8 cellular contexts compared by ENCODE assay signal in genomic region chr17:5124896-5125295, GRCh38. TPM values are rescaled to one million over a fixed set of nuclear protein-coding genes. Genes with fewer than 3 reads are reported as not detected.
DNase-seq lines count a peak whose midpoint lies in the region; ATAC-seq and TF ChIP-seq lines count a peak whose summit lies in the region.
"Not testable (repeated sequence)": the region's sequence is repeated elsewhere in the genome, so short reads cannot be mapped to it uniquely, and the experiment has no call there.
"Had no signal": no experiment of that assay in that cellular context is flagged by ENCODE, and none has a peak within 500 bp of the region (broad histone marks: within the 10 kb centered on the region; RNA-seq: fewer than 3 reads in every experiment).

No MANE protein-coding gene starts in this region.

- DNase-seq in EH (ENCODE audit: low read depth) (peak; percentile 26), NCI-H69 (lab: John Stamatoyannopoulos, UW) (peak; percentile 31), colonic mucosa (peak; percentile 9), lower leg skin (ENCODE audit: low spot score in 2 of 2) (peak; percentile 3 to 49), type B pancreatic cell (ENCODE audit: extremely low spot score, unreplicated experiment) (peak; percentile 18)
- DNase-seq in activated CD4-positive, alpha-beta T cell treated with anti-CD3 and anti-CD28 coated beads for 36 hours: peak; percentile 1
- not testable (repeated sequence) for DNase-seq in neural crest cell (ENCODE audit: low read depth, low spot score)

- not testable (repeated sequence) for H3K4me1 ChIP-seq in colonic mucosa

- not testable (repeated sequence) for TF ChIP-seq CTCF in colonic mucosa (IDR thresholded peaks at IDR 0.05); lower leg skin (IDR thresholded peaks at IDR 0.05); neural crest cell (conservative IDR thresholded peaks at IDR 0.05); type B pancreatic cell (conservative IDR thresholded peaks at IDR 0.05)

- CTCF ChIA-PET in activated CD4-positive, alpha-beta T cell treated with anti-CD3 and anti-CD28 coated beads for 36 hours (lab: Charles Lee): not testable (repeated sequence)

- not testable (repeated sequence) for H3K4me1 Mint-ChIP-seq in activated CD4-positive, alpha-beta T cell treated with anti-CD3 and anti-CD28 coated beads for 36 hours; neural crest cell; type B pancreatic cell (ENCODE audit: unreplicated experiment)

- H3K27ac ChIP-seq in colonic mucosa: not testable (repeated sequence)

- WGBS in lower leg skin, 2 donors: 72 to 73% methylated on average over 7 of the region's 7 CpGs

- H3K4me3 Mint-ChIP-seq in activated CD4-positive, alpha-beta T cell treated with anti-CD3 and anti-CD28 coated beads for 36 hours; type B pancreatic cell: not testable (repeated sequence)
- H3K4me3 Mint-ChIP-seq in neural crest cell: peak overlapping the region; percentile 24

- not testable (repeated sequence) for H3K9me3 ChIP-seq in colonic mucosa

- H3K9me3 Mint-ChIP-seq in activated CD4-positive, alpha-beta T cell treated with anti-CD3 and anti-CD28 coated beads for 36 hours (ENCODE audit: low read depth); neural crest cell; type B pancreatic cell: not testable (repeated sequence)

- not testable (repeated sequence) for ATAC-seq in activated CD4-positive, alpha-beta T cell treated with anti-CD3 and anti-CD28 coated beads for 36 hours

- not testable (repeated sequence) for H3K36me3 Mint-ChIP-seq in activated CD4-positive, alpha-beta T cell treated with anti-CD3 and anti-CD28 coated beads for 36 hours (ENCODE audit: low read depth); neural crest cell (ENCODE audit: low read depth); type B pancreatic cell

- peaks cover 34% of the 10 kb centered on the region for H3K27me3 Mint-ChIP-seq in activated CD4-positive, alpha-beta T cell treated with anti-CD3 and anti-CD28 coated beads for 36 hours
- H3K27me3 Mint-ChIP-seq in neural crest cell (ENCODE audit: low read depth): not testable (repeated sequence)
- H3K27me3 Mint-ChIP-seq in type B pancreatic cell: peaks cover 35% of the 10 kb centered on the region

- intact Hi-C loops in activated CD4-positive, alpha-beta T cell treated with anti-CD3 and anti-CD28 coated beads for 36 hours (cut with DNase I, micrococcal nuclease); colonic mucosa (cut with DNase I); lower leg skin (cut with DNase I; ENCODE audit: low total_unique reads): not testable (repeated sequence)

- POLR2A ChIA-PET in activated CD4-positive, alpha-beta T cell treated with anti-CD3 and anti-CD28 coated beads for 36 hours (lab: Charles Lee): not testable (repeated sequence)

- not testable (repeated sequence) for H3K4me3 ChIP-seq in colonic mucosa; lower leg skin (ENCODE audit: low read depth, poor library complexity, severe bottlenecking)

- not testable (repeated sequence) for TF ChIP-seq POLR2A in lower leg skin (IDR thresholded peaks at IDR 0.05)

- H3K27me3 ChIP-seq in colonic mucosa: not testable (repeated sequence)

- H3K36me3 ChIP-seq in colonic mucosa: not testable (repeated sequence)

- not testable (repeated sequence) for H3K9ac ChIP-seq in colonic mucosa (ENCODE audit: low read depth in 2 of 2, low read length in 2 of 2)

- H3K27ac Mint-ChIP-seq in activated CD4-positive, alpha-beta T cell treated with anti-CD3 and anti-CD28 coated beads for 36 hours; neural crest cell (ENCODE audit: unreplicated experiment); type B pancreatic cell: not testable (repeated sequence)

RNA-seq across cellular contexts. Expression of gene USP6, which starts 9.1 kb away (rescaled TPM):
- under 1 TPM in 1 of 2 experiments, not detected in 1; 0.07 TPM for total RNA-seq in activated CD4-positive, alpha-beta T cell treated with anti-CD3 and anti-CD28 coated beads for 36 hours
- total RNA-seq in colonic mucosa (under 1 TPM in 1 of 2 donors, not detected in 1; 0.13 TPM), lower leg skin (under 1 TPM in 3 of 4 donors, not detected in 1; 0.04 to 0.98 (median 0.19) TPM), neural crest cell (0.26 and 0.30 TPM in 2 replicates), type B pancreatic cell (ENCODE audit: low replicate concordance) (0.07 and 0.22 TPM in 2 replicates)
- total RNA-seq: HT-29 had no signal

RNA-seq across cellular contexts. Expression of gene ZNF232, which starts 13.2 kb away (rescaled TPM):
- total RNA-seq in activated CD4-positive, alpha-beta T cell treated with anti-CD3 and anti-CD28 coated beads for 36 hours: 10 to 100 TPM; 16.1 to 16.2 TPM
- total RNA-seq in colonic mucosa (10 to 100 TPM in 1 of 2 donors, 1 to 10 TPM in 1; 8.0 to 10.9 TPM), lower leg skin (1 to 10 TPM; 6.5 to 8.7 (median 8.6) TPM), neural crest cell (41.9 and 43.9 TPM in 2 replicates), type B pancreatic cell (ENCODE audit: low replicate concordance) (16.2 and 25.8 TPM in 2 replicates)

RNA-seq across cellular contexts. Expression of gene ZFP3, which starts 46.6 kb away (rescaled TPM):
- 1 to 10 TPM; 2.2 to 2.8 TPM for total RNA-seq in activated CD4-positive, alpha-beta T cell treated with anti-CD3 and anti-CD28 coated beads for 36 hours
- total RNA-seq in colonic mucosa (1 to 10 TPM; 6.2 to 6.3 TPM), lower leg skin (1 to 10 TPM; 1.2 to 5.2 (median 3.5) TPM), neural crest cell (0.11 and 0.12 TPM in 2 replicates), type B pancreatic cell (ENCODE audit: low replicate concordance) (0.53 and 2.3 TPM in 2 replicates)
